In genomic region chr11:96279421-96280290, GRCh38 we compare ENCODE assay signal across 10 cellular contexts.
DNase-seq lines count a peak whose midpoint lies in the region; ATAC-seq lines count a peak whose summit lies in the region.
"Had no signal": no experiment of that assay in that cellular context is flagged by ENCODE, and none has a peak within 500 bp of the region (broad histone marks: within the 10 kb centered on the region; RNA-seq: fewer than 3 reads in every experiment).

No MANE protein-coding gene starts in this region.

- H3K4me3 Mint-ChIP-seq in CD4-positive, CD25-positive, alpha-beta regulatory T cell, result peak overlapping the region in 2 of 4 donors; percentile 0 to 18
- H3K4me3 Mint-ChIP-seq in activated naive CD8-positive, alpha-beta T cell, result peak overlapping the region; percentile 30
- H3K4me3 Mint-ChIP-seq in memory B cell, result no peak overlapping the region
- H3K4me3 Mint-ChIP-seq in immature natural killer cell, result no peak overlapping the region
- H3K4me3 Mint-ChIP-seq: T-helper 1 cell treated with Interleukin-12 subunit alpha and Interleukin-12 subunit beta and Interleukin-4 antibody, amounts not matched to agents 30 μg/mL and 1 μg/mL, for 36 hours had no signal

- peaks cover 21 to 68% (median 39%) of the 10 kb centered on the region in 4 donors for H3K4me1 Mint-ChIP-seq in CD4-positive, CD25-positive, alpha-beta regulatory T cell
- peaks cover 79% of the 10 kb centered on the region for H3K4me1 Mint-ChIP-seq in activated naive CD8-positive, alpha-beta T cell (ENCODE audit: low read depth)
- H3K4me1 Mint-ChIP-seq in memory B cell, result peaks cover 31% of the 10 kb centered on the region
- peaks cover 23 to 44% of the 10 kb centered on the region in 2 donors for H3K4me1 Mint-ChIP-seq in immature natural killer cell

- no peaks in the 10 kb centered on the region for H3K27me3 Mint-ChIP-seq in CD4-positive, CD25-positive, alpha-beta regulatory T cell
- H3K27me3 Mint-ChIP-seq in activated naive CD8-positive, alpha-beta T cell, result no peaks in the 10 kb centered on the region
- H3K27me3 Mint-ChIP-seq in memory B cell (no peaks in the 10 kb centered on the region), immature natural killer cell (ENCODE audit: low read depth in 3 of 3) (no peaks in the 10 kb centered on the region)

- peaks cover 0 to under 1% (median 0%) of the 10 kb centered on the region in 7 donors for H3K9me3 Mint-ChIP-seq in CD4-positive, CD25-positive, alpha-beta regulatory T cell
- no peaks in the 10 kb centered on the region for H3K9me3 Mint-ChIP-seq in activated naive CD8-positive, alpha-beta T cell (ENCODE audit: low read depth)
- no peaks in the 10 kb centered on the region for H3K9me3 Mint-ChIP-seq in memory B cell
- no peaks in the 10 kb centered on the region for H3K9me3 Mint-ChIP-seq in immature natural killer cell
- H3K9me3 Mint-ChIP-seq: T-helper 1 cell treated with Interleukin-12 subunit alpha and Interleukin-12 subunit beta and Interleukin-4 antibody, amounts not matched to agents 30 μg/mL and 1 μg/mL, for 36 hours had no signal

- no peak for DNase-seq in CD4-positive, CD25-positive, alpha-beta regulatory T cell
- DNase-seq in memory B cell (ENCODE audit: low spot score in 2 of 2) (no peak), superior temporal gyrus (ENCODE audit: extremely low spot score) (no peak), HuH-7.5 (ENCODE audit: low spot score) (no peak), Right ventricle myocardium inferior (ENCODE audit: missing footprints) (no peak), immature natural killer cell (no peak)
- DNase-seq: NCI-H1694 treated with DMSO at 0.1 percent for 48 hours had no signal

- no peak overlapping the region for H3K27ac ChIP-seq in CD4-positive, CD25-positive, alpha-beta regulatory T cell (ENCODE audit: insufficient read depth, low read length, poor library complexity, severe bottlenecking)

- H3K27me3 ChIP-seq in CD4-positive, CD25-positive, alpha-beta regulatory T cell (ENCODE audit: control insufficient read depth, insufficient read depth, low read length), result no peaks in the 10 kb centered on the region

- intact Hi-C loops in Right ventricle myocardium inferior (cut with DNase I), result no loop called here

- H3K4me1 ChIP-seq in CD4-positive, CD25-positive, alpha-beta regulatory T cell (ENCODE audit: control insufficient read depth, insufficient read depth, low read length, poor library complexity, severe bottlenecking), result peaks cover 18% of the 10 kb centered on the region

- H3K9me3 ChIP-seq in CD4-positive, CD25-positive, alpha-beta regulatory T cell (ENCODE audit: control insufficient read depth in 2 of 2, low read length in 2 of 2), result no peaks in the 10 kb centered on the region

- H3K4me3 ChIP-seq in CD4-positive, CD25-positive, alpha-beta regulatory T cell (ENCODE audit: low read depth, low read length), result no peak overlapping the region

- peaks cover 13% of the 10 kb centered on the region for H3K36me3 Mint-ChIP-seq in CD4-positive, CD25-positive, alpha-beta regulatory T cell
- H3K36me3 Mint-ChIP-seq in activated naive CD8-positive, alpha-beta T cell, result peaks cover 14% of the 10 kb centered on the region
- H3K36me3 Mint-ChIP-seq in memory B cell (peaks cover 19% of the 10 kb centered on the region), immature natural killer cell (peaks cover 0 to 6% (median 0%) of the 10 kb centered on the region in 3 donors)

- H3K36me3 ChIP-seq in CD4-positive, CD25-positive, alpha-beta regulatory T cell (ENCODE audit: control insufficient read depth, insufficient read depth, low read length), result peaks cover 8% of the 10 kb centered on the region

- peak overlapping the region in 2 of 3 donors; percentile 17 to 23 for H3K27ac Mint-ChIP-seq in CD4-positive, CD25-positive, alpha-beta regulatory T cell
- H3K27ac Mint-ChIP-seq in activated naive CD8-positive, alpha-beta T cell, result peak overlapping the region; percentile 89
- H3K27ac Mint-ChIP-seq in memory B cell (peak overlapping the region; percentile 67), immature natural killer cell (peak overlapping the region in 1 of 6 donors; percentile 17)

- peak; percentile 74 for ATAC-seq in CD4-positive, CD25-positive, alpha-beta regulatory T cell (ENCODE audit: low read depth in 2 of 2)
- ATAC-seq in HG02642 (IDR thresholded peaks at IDR 0.05; ENCODE audit: poor library complexity, unreplicated experiment) (peak; percentile 57), memory B cell (ENCODE audit: low read depth) (no peak), Right ventricle myocardium inferior (no peak)

Comparison
In these comparisons a context has a peak if more than half of its experiments do, and no peak if none do; other contexts are left out.
1. ATAC-seq: peak in CD4-positive, CD25-positive, alpha-beta regulatory T cell (2 of 2) and HG02642 (single experiment); none in memory B cell (single experiment) and Right ventricle myocardium inferior (single experiment).